In the genomic region with DNA sequence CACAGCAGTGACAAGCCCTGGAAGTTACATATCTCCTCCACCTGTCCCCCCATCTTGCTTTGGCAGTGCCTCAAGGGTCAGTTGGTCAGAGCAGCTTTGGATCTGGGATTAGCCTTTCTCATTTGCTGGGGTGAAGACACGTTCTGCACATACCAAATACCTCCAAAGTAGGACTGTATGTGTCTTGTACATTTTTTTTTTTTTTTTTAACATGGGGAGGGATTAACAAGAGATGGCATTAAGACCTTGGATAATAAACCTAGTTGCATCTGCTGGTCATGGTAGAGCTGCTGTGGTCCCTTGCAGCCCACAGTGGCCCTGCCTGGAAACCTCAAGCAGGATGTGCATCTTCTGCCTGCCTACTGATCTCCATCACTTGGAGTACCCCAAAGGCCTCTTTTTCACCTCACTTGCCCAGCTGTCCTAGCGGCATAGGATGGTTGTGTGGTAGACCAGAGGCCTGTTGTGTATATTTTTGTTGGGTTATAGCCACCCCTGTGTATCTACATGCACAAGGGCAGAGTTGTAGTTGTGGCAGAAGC, we compare ENCODE assay signal across 10 cellular contexts. TPM values are rescaled to one million over a fixed set of nuclear protein-coding genes. Genes with fewer than 3 reads are reported as not detected.
DNase-seq lines count a peak whose midpoint lies in the region; ATAC-seq, FAIRE-seq and TF ChIP-seq lines count a peak whose summit lies in the region.
"Had no signal": no experiment of that assay in that cellular context is flagged by ENCODE, and none has a peak within 500 bp of the region (broad histone marks: within the 10 kb centered on the region; RNA-seq: fewer than 3 reads in every experiment).

No MANE protein-coding gene starts in this region.

- H3K9me3 Mint-ChIP-seq in activated naive CD8-positive, alpha-beta T cell treated with anti-CD3 and anti-CD28 coated beads, Interleukin-2, amount 50 U/mL, for 24 hours, result no peaks in the 10 kb centered on the region
- H3K9me3 Mint-ChIP-seq in mesothelial cell of epicardium, result no peaks in the 10 kb centered on the region

- no TSS peak for BruUV-seq in IMR-90 (replicated peaks; lab: Mats Ljungman, UMichigan)

- no peak overlapping the region for H4K91ac ChIP-seq in IMR-90 (ENCODE audit: insufficient read depth, low read depth, low read length)

- H4K20me1 ChIP-seq in BLaER1, result peaks cover 69% of the 10 kb centered on the region
- H4K20me1 ChIP-seq in IMR-90 (ENCODE audit: insufficient read depth, low read length), result peaks cover 68% of the 10 kb centered on the region

- intact Hi-C loops in IMR-90 (cut with micrococcal nuclease) (no loop called here), heart right ventricle (cut with DNase I) (loop anchor here in 3 of 10 donors (5.0 kb wide), 1 partner anchor 95 kb away; the partner anchor contains the start of gene RABAC1 (in 3 of the 3))

- no peaks in the 10 kb centered on the region for H3K9me3 ChIP-seq in BLaER1
- no peaks in the 10 kb centered on the region for H3K9me3 ChIP-seq in IMR-90 (ENCODE audit: control insufficient read depth, insufficient read depth, low read length)
- H3K9me3 ChIP-seq in small intestine (ENCODE audit: control insufficient read depth, low read depth), result no peaks in the 10 kb centered on the region
- H3K9me3 ChIP-seq in heart right ventricle, result no peaks in the 10 kb centered on the region

- H3K4ac ChIP-seq in IMR-90 (ENCODE audit: low read depth, low read length), result no peak overlapping the region

- POLR2A ChIA-PET in IMR-90 (lab: Charles Lee; ENCODE audit: unreplicated experiment), result no interaction called here

- no peak for TF ChIP-seq RAD21 in IMR-90 (IDR thresholded peaks at IDR 0.05; ENCODE audit: low read length)

- H3K9ac ChIP-seq in BLaER1 (peak overlapping the region; percentile 100), IMR-90 (ENCODE audit: low read depth, low read length) (peak overlapping the region; percentile 23; the same call in 1 of the 2 replicates)

- H3K27ac ChIP-seq in BLaER1, result peak overlapping the region; percentile 100
- H3K27ac ChIP-seq in IMR-90 (ENCODE audit: insufficient read depth, low read length), result no peak overlapping the region
- no peak overlapping the region for H3K27ac ChIP-seq in small intestine (ENCODE audit: low read depth in 1 of 2, low read length in 1 of 2)
- H3K27ac ChIP-seq in heart right ventricle, result peak overlapping the region in 1 of 10 donors; percentile 94

- dilution Hi-C loops in IMR-90 (cut with HindIII; ENCODE audit: low sequenced_read_pairs, unreplicated experiment), result no loop called here

- H3K4me1 ChIP-seq in BLaER1 (peaks cover 85% of the 10 kb centered on the region), IMR-90 (ENCODE audit: control insufficient read depth, insufficient read depth, low read length) (peaks cover 12% of the 10 kb centered on the region), small intestine (ENCODE audit: control insufficient read depth in 2 of 2, insufficient read depth in 1 of 2, low read depth in 1 of 2, low read length in 1 of 2) (peaks cover 7 to 12% of the 10 kb centered on the region in 2 donors), heart right ventricle (peaks cover 7 to 60% (median 43%) of the 10 kb centered on the region in 9 donors)

- H3K4me2 ChIP-seq in BLaER1, result peak overlapping the region; percentile 99
- H3K4me2 ChIP-seq in IMR-90 (ENCODE audit: low read depth, low read length), result peak overlapping the region; percentile 34; the same call in 1 of the 2 replicates

- H4K8ac ChIP-seq in IMR-90 (ENCODE audit: low read depth in 2 of 2, low read length in 2 of 2), result no peak overlapping the region; a peak in 1 of 4 replicates

- no peak overlapping the region for H2BK120ac ChIP-seq in IMR-90 (ENCODE audit: low read depth, low read length)

- ATAC-seq in IMR-90 (ENCODE audit: low read depth) (no peak), heart right ventricle (no peak)
- no peak for ATAC-seq in activated naive CD8-positive, alpha-beta T cell treated with anti-CD3 and anti-CD28 coated beads, Interleukin-2, amount 50 U/mL, for 24 hours

- no CpG with 5 or more reads among the region's 2 CpGs for WGBS in IMR-90 (ENCODE audit: extremely low coverage in 2 of 2, insufficient read length in 1 of 2), 2 experiments
- 33 to 57% (median 41%) methylated on average over 2 of the region's 2 CpGs for WGBS in small intestine, 3 donors
- whole genome bisulfite sequencing in heart right ventricle, 2 donors, result 75 to 84% methylated on average over 2 of the region's 2 CpGs

- DNase-seq in IMR-90 (no peak), mesothelial cell of epicardium (ENCODE audit: low spot score in 2 of 2, unreplicated experiment in 2 of 2) (no peak), LoVo (ENCODE audit: low spot score) (no peak), small intestine (no peak), heart right ventricle (no peak), DMS53 treated with DMSO at 0.1 percent for 48 hours (lab: John Stamatoyannopoulos, UW; ENCODE audit: unreplicated experiment) (no peak)
- no peak for DNase-seq in activated naive CD8-positive, alpha-beta T cell treated with anti-CD3 and anti-CD28 coated beads, Interleukin-2, amount 50 U/mL, for 24 hours

- peak overlapping the region; percentile 98 for H3K4me3 ChIP-seq in BLaER1
- H3K4me3 ChIP-seq in IMR-90 (ENCODE audit: insufficient read depth, low read depth, low read length), result no peak overlapping the region
- H3K4me3 ChIP-seq in small intestine (ENCODE audit: low read depth in 1 of 2, low read length in 2 of 2), result no peak overlapping the region
- H3K4me3 ChIP-seq in heart right ventricle, result peak overlapping the region in 4 of 10 donors; percentile 0 to 76 (median 4)

- CTCF ChIA-PET in IMR-90 (lab: Yijun Ruan, JAX), result interaction anchor here (0.7 kb wide), 1 partner anchor 499 kb away, joined by 7 read pairs; the partner anchor contains the start of gene B9D2

- H3K18ac ChIP-seq in IMR-90 (ENCODE audit: low read depth, low read length), result no peak overlapping the region

- no peak overlapping the region for H3K56ac ChIP-seq in IMR-90 (ENCODE audit: extremely low read depth, insufficient read depth, low read length)

- H2BK5ac ChIP-seq in IMR-90 (ENCODE audit: low read depth, low read length, poor library complexity, severe bottlenecking), result no peak overlapping the region

- H3K4me3 Mint-ChIP-seq in activated naive CD8-positive, alpha-beta T cell treated with anti-CD3 and anti-CD28 coated beads, Interleukin-2, amount 50 U/mL, for 24 hours, result peak overlapping the region; percentile 94
- peak overlapping the region; percentile 26 for H3K4me3 Mint-ChIP-seq in mesothelial cell of epicardium

- no peak for FAIRE-seq in small intestine (lab: Jason Lieb, UNC)

- no peak overlapping the region for H2AK5ac ChIP-seq in IMR-90 (ENCODE audit: low read depth, low read length)

- TF ChIP-seq POLR2A in IMR-90 (IDR thresholded peaks at IDR 0.05; ENCODE audit: low read depth, low read length), result no peak

- no peak for TF ChIP-seq CTCF in IMR-90 (conservative IDR thresholded peaks at IDR 0.05; ENCODE audit: low read depth, low read length)
- TF ChIP-seq CTCF in mesothelial cell of epicardium (IDR thresholded peaks at IDR 0.05; ENCODE audit: unreplicated experiment), result no peak
- no peak for TF ChIP-seq CTCF in heart right ventricle (IDR thresholded peaks at IDR 0.05)

- H4K5ac ChIP-seq in IMR-90 (ENCODE audit: low read depth, low read length), result no peak overlapping the region

- peaks cover 59% of the 10 kb centered on the region for H3K36me3 Mint-ChIP-seq in activated naive CD8-positive, alpha-beta T cell treated with anti-CD3 and anti-CD28 coated beads, Interleukin-2, amount 50 U/mL, for 24 hours (ENCODE audit: low read depth)
- peaks cover 34% of the 10 kb centered on the region for H3K36me3 Mint-ChIP-seq in mesothelial cell of epicardium

- H2BK15ac ChIP-seq in IMR-90 (ENCODE audit: low read depth, low read length), result no peak overlapping the region

- peaks cover 73% of the 10 kb centered on the region for H3K4me1 Mint-ChIP-seq in activated naive CD8-positive, alpha-beta T cell treated with anti-CD3 and anti-CD28 coated beads, Interleukin-2, amount 50 U/mL, for 24 hours
- peaks cover 29% of the 10 kb centered on the region for H3K4me1 Mint-ChIP-seq in mesothelial cell of epicardium

- no peak overlapping the region for H2BK20ac ChIP-seq in IMR-90 (ENCODE audit: low read depth, low read length)

- H3K23ac ChIP-seq in IMR-90 (ENCODE audit: low read depth, low read length), result 0 out of 2 replicates have a peak overlapping the region, but pooled peaks have one; percentile 68

- H3K9me1 ChIP-seq in IMR-90 (ENCODE audit: insufficient read depth, low read length), result peaks cover 24% of the 10 kb centered on the region

- in situ Hi-C loops in IMR-90 (cut with MboI; ENCODE audit: low sequenced_read_pairs), result no loop called here

- H3K79me1 ChIP-seq in IMR-90 (ENCODE audit: low read depth in 1 of 2, low read length in 2 of 2), result peaks cover 16 to 58% of the 10 kb centered on the region in 2 experiments

- peak overlapping the region; percentile 98 for H3K27ac Mint-ChIP-seq in activated naive CD8-positive, alpha-beta T cell treated with anti-CD3 and anti-CD28 coated beads, Interleukin-2, amount 50 U/mL, for 24 hours
- H3K27ac Mint-ChIP-seq in mesothelial cell of epicardium, result no peak overlapping the region

- H3K27me3 ChIP-seq in BLaER1 (no peaks in the 10 kb centered on the region), IMR-90 (ENCODE audit: control insufficient read depth, insufficient read depth, low read length) (no peaks in the 10 kb centered on the region), small intestine (ENCODE audit: control insufficient read depth in 2 of 2, insufficient read depth in 2 of 2, low read length in 2 of 2) (no peaks in the 10 kb centered on the region), heart right ventricle (no peaks in the 10 kb centered on the region)

- no peaks in the 10 kb centered on the region for H3K27me3 Mint-ChIP-seq in activated naive CD8-positive, alpha-beta T cell treated with anti-CD3 and anti-CD28 coated beads, Interleukin-2, amount 50 U/mL, for 24 hours
- no peaks in the 10 kb centered on the region for H3K27me3 Mint-ChIP-seq in mesothelial cell of epicardium (ENCODE audit: low read depth)

- H3K14ac ChIP-seq in IMR-90 (replicated peaks; ENCODE audit: low read depth, low read length), result no peak overlapping the region

- no peak overlapping the region for H2AFZ ChIP-seq in IMR-90 (replicated peaks; ENCODE audit: low read length, poor library complexity)

- no peak overlapping the region for H2AK9ac ChIP-seq in IMR-90 (replicated peaks; ENCODE audit: low read depth, low read length, poor library complexity)

- peaks cover 70% of the 10 kb centered on the region for H3K36me3 ChIP-seq in BLaER1
- H3K36me3 ChIP-seq in IMR-90 (ENCODE audit: control insufficient read depth, insufficient read depth, low read length), result peaks cover 53% of the 10 kb centered on the region
- peaks cover 6 to 16% of the 10 kb centered on the region in 2 donors for H3K36me3 ChIP-seq in small intestine (ENCODE audit: control insufficient read depth in 2 of 2, insufficient read depth in 2 of 2, low read length in 2 of 2)
- H3K36me3 ChIP-seq in heart right ventricle, result peaks cover 0 to 68% (median 30%) of the 10 kb centered on the region in 9 donors

RNA-seq across cellular contexts. Expression of gene RPS19, which starts 2.5 kb away (rescaled TPM):
- total RNA-seq in IMR-90 (2012; rRNA removed), result 230 and 299 TPM in 2 replicates
- polyA plus RNA-seq in IMR-90 (2012; rRNA removed), result 1,882 and 3,988 TPM in 2 replicates
- polyA plus RNA-seq in IMR-90 (2012; cell fraction: cytosol; rRNA removed), result 1,236 and 2,903 TPM in 2 replicates
- 465 and 1,276 TPM in 2 replicates for polyA plus RNA-seq in IMR-90 (2012; cell fraction: nucleus; rRNA removed; ENCODE audit: low replicate concordance)
- total RNA-seq in mesothelial cell of epicardium, result 2,197 to 2,288 TPM (median 2,263 TPM) in 3 replicates
- 1,000 to 10,000 TPM; 2,031 to 3,349 (median 3,107) TPM for polyA plus RNA-seq in small intestine
- total RNA-seq in heart right ventricle, result 1,000 to 10,000 TPM in 1 of 10 donors, 100 to 1,000 TPM in 9; 446 to 1,030 (median 578) TPM
- 1,000 to 10,000 TPM; 1,092 to 1,996 TPM for polyA plus RNA-seq in heart right ventricle

RNA-seq across cellular contexts. Expression of gene CD79A, which starts 14.6 kb away (rescaled TPM):
- total RNA-seq in IMR-90 (2012; rRNA removed) (not detected in 2 replicates), mesothelial cell of epicardium (0.43 to 0.62 TPM (median 0.58 TPM) in 3 replicates), heart right ventricle (1 to 10 TPM in 1 of 10 donors, under 1 TPM in 2, not detected in 7; 0.17 to 1.4 (median 0.18) TPM)
- polyA plus RNA-seq in IMR-90 (2012; rRNA removed) (0.19 and 0.24 TPM in 2 replicates), small intestine (10 to 100 TPM in 1 of 3 donors, 1 to 10 TPM in 1, under 1 TPM in 1; 0.45 to 10.5 (median 8.9) TPM), heart right ventricle (under 1 TPM in 1 of 2 donors, not detected in 1; 0.39 TPM)
- polyA plus RNA-seq in IMR-90 (2012; cell fraction: cytosol; rRNA removed), result 0.10 and 0.37 TPM in 2 replicates
- polyA plus RNA-seq in IMR-90 (2012; cell fraction: nucleus; rRNA removed; ENCODE audit: low replicate concordance), result 0.06 and 0.25 TPM in 2 replicates
- total RNA-seq: pulmonary artery endothelial cell had no signal

RNA-seq across cellular contexts. Expression of gene DMRTC2, which starts 17.7 kb away (rescaled TPM):
- total RNA-seq in IMR-90 (2012; rRNA removed), result not detected in 2 replicates
- polyA plus RNA-seq in IMR-90 (2012; rRNA removed), result not detected in 2 replicates
- polyA plus RNA-seq in IMR-90 (2012; cell fraction: cytosol; rRNA removed), result not detected in 2 replicates
- polyA plus RNA-seq in IMR-90 (2012; cell fraction: nucleus; rRNA removed; ENCODE audit: low replicate concordance), result not detected in 2 replicates
- not detected in 3 replicates for total RNA-seq in mesothelial cell of epicardium
- polyA plus RNA-seq in small intestine, result not detected
- not detected for total RNA-seq in heart right ventricle
- not detected for polyA plus RNA-seq in heart right ventricle
- total RNA-seq: glomerular endothelial cell, pulmonary artery endothelial cell had no signal

RNA-seq across cellular contexts. Expression of gene LYPD4, which starts 18.0 kb away (rescaled TPM):
- not detected in 2 replicates for total RNA-seq in IMR-90 (2012; rRNA removed)
- not detected in 2 replicates for polyA plus RNA-seq in IMR-90 (2012; rRNA removed)
- not detected in 2 replicates for polyA plus RNA-seq in IMR-90 (2012; cell fraction: cytosol; rRNA removed)
- polyA plus RNA-seq in IMR-90 (2012; cell fraction: nucleus; rRNA removed; ENCODE audit: low replicate concordance), result not detected in 2 replicates
- total RNA-seq in mesothelial cell of epicardium, result not detected in 3 replicates
- polyA plus RNA-seq in small intestine, result not detected
- total RNA-seq in heart right ventricle, result not detected
- not detected for polyA plus RNA-seq in heart right ventricle
- total RNA-seq: glomerular endothelial cell, pulmonary artery endothelial cell had no signal

RNA-seq across cellular contexts. Expression of gene ARHGEF1, which starts 20.5 kb away (rescaled TPM):
- 11.5 and 12.5 TPM in 2 replicates for total RNA-seq in IMR-90 (2012; rRNA removed)
- 47.1 and 51.2 TPM in 2 replicates for polyA plus RNA-seq in IMR-90 (2012; rRNA removed)
- polyA plus RNA-seq in IMR-90 (2012; cell fraction: cytosol; rRNA removed), result 42.5 and 58.8 TPM in 2 replicates
- 228 and 380 TPM in 2 replicates for polyA plus RNA-seq in IMR-90 (2012; cell fraction: nucleus; rRNA removed; ENCODE audit: low replicate concordance)
- 78.8 to 83.9 TPM (median 82.4 TPM) in 3 replicates for total RNA-seq in mesothelial cell of epicardium
- 100 to 1,000 TPM in 2 of 3 donors, 10 to 100 TPM in 1; 55.3 to 120 (median 118) TPM for polyA plus RNA-seq in small intestine
- 10 to 100 TPM; 20.2 to 57.7 (median 25.9) TPM for total RNA-seq in heart right ventricle
- polyA plus RNA-seq in heart right ventricle, result 100 to 1,000 TPM in 1 of 2 donors, 10 to 100 TPM in 1; 33.4 to 143 TPM
